ENCODE assay signal across 10 cellular contexts in genomic region chr3:55481918-55482495, GRCh38. TPM values are rescaled to one million over a fixed set of nuclear protein-coding genes. Genes with fewer than 3 reads are reported as not detected.
DNase-seq lines count a peak whose midpoint lies in the region; TF ChIP-seq lines count a peak whose summit lies in the region.
"Had no signal": no experiment of that assay in that cellular context is flagged by ENCODE, and none has a peak within 500 bp of the region (broad histone marks: within the 10 kb centered on the region; RNA-seq: fewer than 3 reads in every experiment).

No MANE protein-coding gene starts in this region.

- H3K9me3 Mint-ChIP-seq in glutamatergic neuron (ENCODE audit: unreplicated experiment) = peaks cover 11% of the 10 kb centered on the region
- H3K9me3 Mint-ChIP-seq: activated CD4-positive, alpha-beta memory T cell treated with anti-CD3 and anti-CD28 coated beads, Interleukin-2, amount 10 ng/mL, durations not matched to agents 7 days and 5 days had no signal

- H3K4me3 ChIP-seq in prostate gland = peak overlapping the region; percentile 26 to 32

- no peaks in the 10 kb centered on the region for H3K36me3 Mint-ChIP-seq in glutamatergic neuron (ENCODE audit: unreplicated experiment)

- peaks cover 11% of the 10 kb centered on the region for H3K27me3 ChIP-seq in prostate gland (replicated peaks; ENCODE audit: insufficient read depth)

- no peak overlapping the region for H3K27ac Mint-ChIP-seq in glutamatergic neuron (ENCODE audit: unreplicated experiment)
- H3K27ac Mint-ChIP-seq: activated CD4-positive, alpha-beta memory T cell treated with anti-CD3 and anti-CD28 coated beads, Interleukin-2, amount 10 ng/mL, durations not matched to agents 7 days and 5 days had no signal

- peak overlapping the region; percentile 68; the same call in 1 of the 2 replicates for H3K27ac ChIP-seq in VCaP
- no peak overlapping the region for H3K27ac ChIP-seq in prostate gland

- no peak for TF ChIP-seq POLR2A in prostate gland (IDR thresholded peaks at IDR 0.05)

- H3K4me1 Mint-ChIP-seq in glutamatergic neuron (ENCODE audit: low read depth, unreplicated experiment) = peaks cover 39% of the 10 kb centered on the region

- WGBS in prostate gland = 9% methylated on average over 30 of the region's 30 CpGs

- intact Hi-C loops in prostate gland (cut with DNase I) = loop anchor here (5.0 to 10.0 kb wide), 4 partner anchors 530 to 1357 kb away; partner anchors contain the start of gene CACNA2D3

- H3K36me3 ChIP-seq in prostate gland = no peaks in the 10 kb centered on the region

- H3K4me3 Mint-ChIP-seq in glutamatergic neuron (ENCODE audit: unreplicated experiment) = peak overlapping the region; percentile 75
- H3K4me3 Mint-ChIP-seq: activated CD4-positive, alpha-beta memory T cell treated with anti-CD3 and anti-CD28 coated beads, Interleukin-2, amount 10 ng/mL, durations not matched to agents 7 days and 5 days had no signal

- DNase-seq in CD1c-positive myeloid dendritic cell (ENCODE audit: extremely low spot score) = peak; percentile 70
- DNase-seq in glutamatergic neuron = peak; percentile 68
- no peak for DNase-seq in prostate gland (ENCODE audit: low spot score)
- no peak for DNase-seq in NCI-H748 (lab: John Stamatoyannopoulos, UW; ENCODE audit: unreplicated experiment)
- DNase-seq in NCI-H345 (lab: John Stamatoyannopoulos, UW) = no peak
- DNase-seq in activated T-cell treated with anti-CD3 and anti-CD28 coated beads, Interleukin-2, amount 50 U/mL, for 1 hour = no peak
- DNase-seq in NCI-H2029 (lab: John Stamatoyannopoulos, UW) = no peak
- DNase-seq: activated CD4-positive, alpha-beta memory T cell treated with anti-CD3 and anti-CD28 coated beads, Interleukin-2, amount 10 ng/mL, durations not matched to agents 7 days and 5 days; OCI-M1 had no signal

- H3K9me3 ChIP-seq in prostate gland = no peaks in the 10 kb centered on the region

- peaks cover 28% of the 10 kb centered on the region for H3K27me3 Mint-ChIP-seq in glutamatergic neuron (ENCODE audit: unreplicated experiment)

- TF ChIP-seq CTCF in VCaP (conservative IDR thresholded peaks at IDR 0.05) (no peak), glutamatergic neuron (IDR thresholded peaks at IDR 0.05; ENCODE audit: partially characterized antibody, unreplicated experiment) (no peak), prostate gland (IDR thresholded peaks at IDR 0.05) (no peak)

- H3K4me1 ChIP-seq in prostate gland (replicated peaks) = no peaks in the 10 kb centered on the region

RNA-seq across cellular contexts. Expression of gene WNT5A, which starts 5.1 kb away (rescaled TPM):
- total RNA-seq in glutamatergic neuron (ENCODE audit: unreplicated experiment) (0.76 TPM), prostate gland (10 to 100 TPM in 1 of 2 donors, 1 to 10 TPM in 1; 9.5 to 14.3 TPM)
- total RNA-seq: activated CD4-positive, alpha-beta memory T cell treated with anti-CD3 and anti-CD28 coated beads, Interleukin-2, amount 10 ng/mL, durations not matched to agents 7 days and 5 days had no signal

Comparison
In these comparisons a context has a peak if more than half of its experiments do, and no peak if none do; other contexts are left out.
1. DNase-seq: peak in CD1c-positive myeloid dendritic cell (single experiment) and glutamatergic neuron (single experiment); none in prostate gland (single experiment), NCI-H748 (single experiment), NCI-H345 (single experiment), activated T-cell treated with anti-CD3 and anti-CD28 coated beads, Interleukin-2, amount 50 U/mL, for 1 hour (single experiment) and NCI-H2029 (single experiment).